In genomic region chr6:79234150-79235022, GRCh38 we compare ENCODE assay signal across 8 cellular contexts. TPM values are rescaled to one million over a fixed set of nuclear protein-coding genes. Genes with fewer than 3 reads are reported as not detected.
A peak's percentile ranks its signal among the peaks of the same experiment; 100 is the strongest.
DNase-seq lines count a peak whose midpoint lies in the region; TF ChIP-seq lines count a peak whose summit lies in the region.

TSS of gene HMGN3 (minus strand) at chr6:79234682.

- no peak within 1 kb of the TSS for H4K8ac ChIP-seq in H9 (replicated peaks; ENCODE audit: insufficient read length, low read depth, low read length)

- H3K79me2 ChIP-seq in H9 (ENCODE audit: insufficient read depth, low read length) = peaks cover 16% of the 10 kb centered on the region; the same call in 1 of the 2 replicates

- H3K79me1 ChIP-seq in H9 (ENCODE audit: insufficient read depth, low read depth, low read length, poor library complexity, severe bottlenecking) = no peaks in the 10 kb centered on the region

- peak within 1 kb of the TSS; percentile 84 for H3K18ac ChIP-seq in H9 (ENCODE audit: insufficient read length, low read depth, low read length)

- H3K27ac Mint-ChIP-seq in H9 = peak within 1 kb of the TSS; percentile 92 to 97 (median 96)
- H3K27ac Mint-ChIP-seq in neural crest cell (ENCODE audit: unreplicated experiment) = peak within 1 kb of the TSS; percentile 98

- H2BK12ac ChIP-seq in H9 (ENCODE audit: insufficient read length, low read depth, low read length) = no peak within 1 kb of the TSS

- H3K27ac ChIP-seq in H9 (ENCODE audit: insufficient read length, low read depth, low read length) = peak within 1 kb of the TSS; percentile 68
- H3K27ac ChIP-seq in SJCRH30 = peak within 1 kb of the TSS; percentile 85
- H3K27ac ChIP-seq in stomach smooth muscle (ENCODE audit: low read length) = peak within 1 kb of the TSS; percentile 86

- no peak within 1 kb of the TSS for H4K5ac ChIP-seq in H9 (ENCODE audit: insufficient read length, low read depth, low read length)

- H2AK5ac ChIP-seq in H9 (ENCODE audit: insufficient read length, low read length) = no peak within 1 kb of the TSS

- DNase-seq in H9 = peak; percentile 92
- peak; percentile 91 for DNase-seq in MG63
- peak; percentile 97 for DNase-seq in SJCRH30
- peak; percentile 90 for DNase-seq in activated gamma-delta T cell treated with anti-CD3 and anti-CD28 coated beads, Interleukin-2, amount 50 U/mL, for 16 hours (ENCODE audit: low read depth)
- DNase-seq in foreskin fibroblast = peak; percentile 95 to 99
- peak; percentile 90 for DNase-seq in neural crest cell (ENCODE audit: low read depth, low spot score)

- no peak within 1 kb of the TSS; the same call in 1 of the 2 replicates for H3K4ac ChIP-seq in H9 (ENCODE audit: low read depth, low read length)

- H3K23me2 ChIP-seq in H9 (ENCODE audit: insufficient read length, low read depth, low read length, poor library complexity, severe bottlenecking) = peaks cover 5% of the 10 kb centered on the region

- no peaks in the 10 kb centered on the region for H4K20me1 ChIP-seq in H9 (ENCODE audit: control insufficient read depth, insufficient read depth, insufficient read length)

- H4K91ac ChIP-seq in H9 (ENCODE audit: insufficient read length, low read depth, low read length) = no peak within 1 kb of the TSS

- WGBS in H9 (ENCODE audit: extremely low coverage, insufficient read length, low lambda C conversion rate) = no CpG with 5 or more reads among the region's 51 CpGs

- H3K4me1 Mint-ChIP-seq in H9 (peaks cover 19 to 23% of the 10 kb centered on the region in 2 experiments), neural crest cell (peaks cover 28% of the 10 kb centered on the region)

- H3K9ac ChIP-seq in ES-I3 (ENCODE audit: low read depth, low read length) (peak within 1 kb of the TSS; percentile 85), H9 (ENCODE audit: extremely low read depth, insufficient read length, low read length) (peak within 1 kb of the TSS; percentile 93), stomach smooth muscle (ENCODE audit: low read length in 2 of 2) (peak within 1 kb of the TSS; percentile 85 to 86)

- H3K14ac ChIP-seq in H9 (ENCODE audit: insufficient read depth, low read length) = peak within 1 kb of the TSS; percentile 76

- H3K4me3 Mint-ChIP-seq in H9 (peak within 1 kb of the TSS; percentile 96 to 99), neural crest cell (peak within 1 kb of the TSS; percentile 92)

- TF ChIP-seq CTCF in H9 (conservative IDR thresholded peaks at IDR 0.05) (0 out of 3 replicates have a peak, but pooled peaks have one; percentile 16), foreskin fibroblast (IDR thresholded peaks at IDR 0.05; ENCODE audit: low read depth, low read length) (no peak), neural crest cell (conservative IDR thresholded peaks at IDR 0.05) (peak; percentile 18)

- H3K56ac ChIP-seq in H9 (ENCODE audit: insufficient read length, low read depth, low read length) = no peak within 1 kb of the TSS

- H3K27me3 Mint-ChIP-seq in H9 (ENCODE audit: low read depth) (peaks cover 5% of the 10 kb centered on the region; the same call in 1 of the 2 replicates), neural crest cell (ENCODE audit: low read depth) (no peaks in the 10 kb centered on the region)

- H3K36me3 ChIP-seq in ES-I3 (ENCODE audit: insufficient read depth, low read length) (no peaks in the 10 kb centered on the region), MG63 (no peaks in the 10 kb centered on the region), SJCRH30 (peaks cover 2% of the 10 kb centered on the region; the same call in 1 of the 2 replicates), stomach smooth muscle (ENCODE audit: control insufficient read depth in 2 of 2, insufficient read depth in 2 of 2, low read length in 2 of 2) (no peaks in the 10 kb centered on the region)

- H3K9me3 ChIP-seq in ES-I3 (ENCODE audit: control insufficient read depth, insufficient read depth, low read length) (no peaks in the 10 kb centered on the region), H9 (ENCODE audit: control insufficient read depth, low read depth, low read length) (no peaks in the 10 kb centered on the region), MG63 (no peaks in the 10 kb centered on the region), SJCRH30 (replicated peaks) (no peaks in the 10 kb centered on the region), stomach smooth muscle (ENCODE audit: control insufficient read depth in 2 of 2, low read length in 2 of 2) (no peaks in the 10 kb centered on the region)

- H3K27me3 ChIP-seq in H9 (ENCODE audit: insufficient read depth, low read length) (no peaks in the 10 kb centered on the region), MG63 (no peaks in the 10 kb centered on the region), SJCRH30 (no peaks in the 10 kb centered on the region), stomach smooth muscle (ENCODE audit: control insufficient read depth in 1 of 2, insufficient read depth in 2 of 2, low read length in 2 of 2) (no peaks in the 10 kb centered on the region)

- peak within 1 kb of the TSS; percentile 34 for H2AFZ ChIP-seq in H9 (ENCODE audit: low read length)

- H3K9me3 Mint-ChIP-seq in H9 (0 out of 5 replicates have a peak, but pooled peaks cover 0 to 5% of the 10 kb centered on the region in 2 experiments), neural crest cell (peaks cover 4% of the 10 kb centered on the region)

- peak within 1 kb of the TSS; percentile 73 for H3K4me3 ChIP-seq in MG63
- H3K4me3 ChIP-seq in SJCRH30 = peak within 1 kb of the TSS; percentile 86
- H3K4me3 ChIP-seq in foreskin fibroblast (ENCODE audit: low read depth in 1 of 2, low read length in 2 of 2) = peak within 1 kb of the TSS; percentile 78 to 98
- peak within 1 kb of the TSS; percentile 88 to 97 for H3K4me3 ChIP-seq in stomach smooth muscle (ENCODE audit: low read length in 2 of 2)

- H3K4me2 ChIP-seq in H9 (ENCODE audit: insufficient read depth, insufficient read length, low read length) = peak within 1 kb of the TSS; percentile 93

- H2BK120ac ChIP-seq in H9 (ENCODE audit: low read depth, low read length, poor library complexity, severe bottlenecking) = no peak within 1 kb of the TSS

- H2BK5ac ChIP-seq in H9 (ENCODE audit: insufficient read length, low read length) = no peak within 1 kb of the TSS

- no peak within 1 kb of the TSS for H3T11ph ChIP-seq in H9 (ENCODE audit: low read length)

- peaks cover 2 to 18% (median 2%) of the 10 kb centered on the region in 3 experiments; a peak in 5 of 7 replicates for H3K36me3 Mint-ChIP-seq in H9 (ENCODE audit: insufficient read depth in 1 of 3, low read depth in 3 of 3)
- H3K36me3 Mint-ChIP-seq in neural crest cell (ENCODE audit: low read depth) = peaks cover 4% of the 10 kb centered on the region

- H3K4me1 ChIP-seq in ES-I3 (ENCODE audit: insufficient read depth, low read length) (0 out of 2 replicates have a peak, but pooled peaks cover 3% of the 10 kb centered on the region), H9 (ENCODE audit: insufficient read depth, low read length) (no peaks in the 10 kb centered on the region), SJCRH30 (no peaks in the 10 kb centered on the region; the same call in 1 of the 2 replicates), stomach smooth muscle (ENCODE audit: control insufficient read depth, insufficient read depth, low read length) (peaks cover 3% of the 10 kb centered on the region)

- H2BK20ac ChIP-seq in H9 (ENCODE audit: low read depth, low read length, poor library complexity, severe bottlenecking) = no peak within 1 kb of the TSS

- H3K23ac ChIP-seq in H9 (ENCODE audit: insufficient read length, low read depth, low read length) = no peak within 1 kb of the TSS

- H2BK15ac ChIP-seq in H9 (ENCODE audit: low read depth, low read length) = no peak within 1 kb of the TSS

RNA-seq across cellular contexts. Expression of gene HMGN3, which starts in this region (rescaled TPM):
- total RNA-seq in H9 (2021) (183 and 188 TPM in 2 replicates), neural crest cell (133 and 134 TPM in 2 replicates)
- 40.3 and 50.2 TPM in 2 replicates for total RNA-seq in MG63 (2014; rRNA removed; shearing (Covaris generic); ENCODE audit: low replicate concordance)
- total RNA-seq in SJCRH30 (2014; rRNA removed; shearing (Covaris generic)) = 296 and 328 TPM in 2 replicates

Comparison
In these comparisons a context has a peak if more than half of its experiments do, and no peak if none do; other contexts are left out.
1. Peak in every context shown above with its lines: DNase-seq, H3K4me3 ChIP-seq and H3K27ac ChIP-seq.